ENCODE assay signal across 32 cellular contexts in genomic region chr7:30963842-30964241, GRCh38. TPM values are rescaled to one million over a fixed set of nuclear protein-coding genes. Genes with fewer than 3 reads are reported as not detected.
"Had no signal": no experiment of that assay in that cellular context is flagged by ENCODE, and none has a peak within 500 bp of the region (broad histone marks: within the 10 kb centered on the region; RNA-seq: fewer than 3 reads in every experiment).

GHRHR (plus strand) TSS chr7:30963953; CDS start chr7:30964069, 116 bp downstream.

- H3K4me3 ChIP-seq: dorsolateral prefrontal cortex, gastrocnemius medialis, left lung, prostate gland, right atrium auricular region, skin epidermis, spleen, stomach, thyroid gland had no signal

- H3K27ac Mint-ChIP-seq: naive thymus-derived CD8-positive, alpha-beta T cell; stimulated activated naive B cell treated with anti-CD40 and anti-IgM and Interleukin-4, amounts not matched to agents 10 μg/mL and 1 μg/mL and 100 μg/mL, for 72 hours had no signal

- H3K9me3 ChIP-seq: gastrocnemius medialis, left lung, neutrophil, prostate gland, right atrium auricular region, spleen, stomach, thyroid gland had no signal

- H3K4me3 Mint-ChIP-seq: naive thymus-derived CD8-positive, alpha-beta T cell; stimulated activated naive B cell treated with anti-CD40 and anti-IgM and Interleukin-4, amounts not matched to agents 10 μg/mL and 1 μg/mL and 100 μg/mL, for 72 hours had no signal

- H3K27ac ChIP-seq: dorsolateral prefrontal cortex, epithelial cell of prostate, gastrocnemius medialis, left lung, neutrophil, prostate gland, right atrium auricular region, skin epidermis, spleen, stomach, thyroid gland had no signal

- H3K36me3 ChIP-seq: gastrocnemius medialis, left lung, neutrophil, prostate gland, right atrium auricular region, spleen, stomach, thyroid gland had no signal

- FAIRE-seq: colon had no signal

- H3K27me3 ChIP-seq: gastrocnemius medialis, left lung, neutrophil, right atrium auricular region, thyroid gland had no signal

- DNase-seq: central memory CD4-positive, alpha-beta T cell; dorsolateral prefrontal cortex; effector CD4-positive, alpha-beta T cell; foreskin fibroblast; gastrocnemius medialis; left cardiac atrium; left lung; mesendoderm; midbrain; naive thymus-derived CD8-positive, alpha-beta T cell; spleen; stimulated activated CD4-positive, alpha-beta T cell treated with anti-CD3 and anti-CD28 coated beads, Interleukin-4, amount 100 ng/mL, for 4 hours; stimulated activated naive B cell treated with anti-CD40 and anti-IgM and Interleukin-4, amounts not matched to agents 10 μg/mL and 1 μg/mL and 100 μg/mL, for 72 hours; stomach; thyroid gland; trophoblast cell had no signal

- H3K36me3 Mint-ChIP-seq: naive thymus-derived CD8-positive, alpha-beta T cell; stimulated activated naive B cell treated with anti-CD40 and anti-IgM and Interleukin-4, amounts not matched to agents 10 μg/mL and 1 μg/mL and 100 μg/mL, for 72 hours had no signal

- H3K9me3 Mint-ChIP-seq: stimulated activated naive B cell treated with anti-CD40 and anti-IgM and Interleukin-4, amounts not matched to agents 10 μg/mL and 1 μg/mL and 100 μg/mL, for 72 hours had no signal

- H3K4me1 ChIP-seq: gastrocnemius medialis, left lung, prostate gland, right atrium auricular region, spleen, stomach, thyroid gland had no signal

- ATAC-seq: esophagus mucosa; gastrocnemius medialis; left cardiac atrium; left lung; naive thymus-derived CD8-positive, alpha-beta T cell had no signal

RNA-seq across cellular contexts. Expression of gene GHRHR, which starts in this region (rescaled TPM):
- total RNA-seq: esophagus mucosa; gastrocnemius medialis; glomerular endothelial cell; kidney epithelial cell; left cardiac atrium; left lung; lower leg skin; lung microvascular endothelial cell; myocyte; naive thymus-derived CD8-positive, alpha-beta T cell; osteoblast; right atrium auricular region; spleen; stomach; subcutaneous adipose tissue; ureter had no signal
- polyA plus RNA-seq: naive thymus-derived CD8-positive, alpha-beta T cell; neural cell; spleen had no signal
